Comparison of ENCODE assay signal across 9 cellular contexts in the genomic region with DNA sequence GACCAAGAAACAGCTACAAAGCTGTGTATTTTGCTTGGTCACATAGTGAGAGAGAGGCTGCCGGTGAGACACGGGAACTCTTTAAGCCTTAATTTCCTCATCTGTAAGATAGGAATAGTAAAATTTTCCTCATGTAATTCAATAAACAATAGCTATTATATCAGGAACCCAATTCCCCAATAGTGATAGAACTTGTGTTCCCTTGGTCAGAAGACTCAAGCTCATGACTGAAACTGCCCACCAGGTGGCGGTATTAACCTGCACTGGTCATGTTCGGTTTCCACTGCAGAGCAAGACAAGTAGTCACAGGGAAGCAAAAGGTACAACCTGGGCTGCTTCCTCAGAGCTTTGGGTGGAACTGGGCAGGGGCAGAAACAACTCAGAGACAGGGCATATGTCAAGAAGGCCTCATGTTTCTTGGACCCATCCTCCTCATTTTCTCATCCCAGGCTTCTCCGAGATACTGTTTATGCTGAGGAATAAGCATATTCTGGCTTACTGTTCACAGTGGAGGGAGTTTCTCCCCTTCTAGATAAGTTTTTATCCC. TPM values are rescaled to one million over a fixed set of nuclear protein-coding genes. Genes with fewer than 3 reads are reported as not detected.
A peak's percentile ranks its signal among the peaks of the same experiment; 100 is the strongest.
DNase-seq lines count a peak whose midpoint lies in the region; ATAC-seq and TF ChIP-seq lines count a peak whose summit lies in the region.
"Had no signal": no experiment of that assay in that cellular context is flagged by ENCODE, and none has a peak within 500 bp of the region (broad histone marks: within the 10 kb centered on the region; RNA-seq: fewer than 3 reads in every experiment).

No MANE protein-coding gene starts in this region.

- H3K36me3 ChIP-seq in Loucy (ENCODE audit: insufficient read depth, low read length) = no peaks in the 10 kb centered on the region
- H3K36me3 ChIP-seq in Peyer's patch = no peaks in the 10 kb centered on the region

- H3K9me3 ChIP-seq in Loucy (ENCODE audit: insufficient read depth, low read depth, low read length) (no peaks in the 10 kb centered on the region), Peyer's patch (peaks cover 0 to 5% (median 0%) of the 10 kb centered on the region in 4 donors)

- peaks cover 5% of the 10 kb centered on the region for H3K4me1 ChIP-seq in Loucy (ENCODE audit: insufficient read depth, low read length, poor library complexity, severe bottlenecking)
- H3K4me1 ChIP-seq in Peyer's patch = peaks cover 0 to 8% (median 3%) of the 10 kb centered on the region in 4 donors

- H3K79me2 ChIP-seq in Loucy (ENCODE audit: insufficient read depth, low read length) = peaks cover 8% of the 10 kb centered on the region

- peaks cover 11% of the 10 kb centered on the region for H3K36me3 Mint-ChIP-seq in nephron (ENCODE audit: low read depth)

- H3K4me3 ChIP-seq in Loucy (ENCODE audit: low read length, poor library complexity, severe bottlenecking) (no peak overlapping the region), Peyer's patch (no peak overlapping the region)

- POLR2A ChIA-PET in GM10248 (lab: Yijun Ruan, JAX) = interaction anchor here (0.9 to 1.2 kb wide), 4 partner anchors 20 to 71 kb away, joined by 3 to 5 read pairs (median 3); a partner anchor contains a TSS

- H3K27ac ChIP-seq in Peyer's patch = no peak overlapping the region

- H3K27me3 ChIP-seq in Loucy (ENCODE audit: insufficient read depth, low read length, poor library complexity, severe bottlenecking) (no peaks in the 10 kb centered on the region), Peyer's patch (no peaks in the 10 kb centered on the region)

- H3K27ac Mint-ChIP-seq in nephron = no peak overlapping the region

- no peak overlapping the region for H3K4me2 ChIP-seq in Loucy (ENCODE audit: low read depth, low read length, poor library complexity, severe bottlenecking)

- no peaks in the 10 kb centered on the region for H3F3A ChIP-seq in Loucy (ENCODE audit: low read depth)

- H3K9ac ChIP-seq in Loucy (ENCODE audit: low read depth, low read length, poor library complexity, severe bottlenecking) = no peak overlapping the region

- H3K4me3 Mint-ChIP-seq in nephron = peak overlapping the region in 1 of 3 experiments; percentile 23

- no peak overlapping the region for H2AFZ ChIP-seq in Loucy (ENCODE audit: low read length)

- H3K4me1 Mint-ChIP-seq in nephron = peaks cover 6% of the 10 kb centered on the region

- ATAC-seq in stimulated activated naive CD8-positive, alpha-beta T cell treated with anti-CD3 and anti-CD28 coated beads, Interleukin-15, Interleukin-2, amounts not matched to agents 100 U/mL and 50 U/mL, for 24 hours = peak; percentile 63
- ATAC-seq in GM21529 (IDR thresholded peaks at IDR 0.05; ENCODE audit: unreplicated experiment) = no peak

- DNase-seq in GM10248 (ENCODE audit: extremely low spot score) (peak; percentile 85), Peyer's patch (peak; percentile 84 to 97 (median 92)), fibroblast of gingiva (ENCODE audit: low read depth) (peak; percentile 76)
- peak; percentile 86 for DNase-seq in activated T-cell treated with anti-CD3 and anti-CD28 coated beads, Interleukin-2, amount 50 U/mL, for 1 hour
- DNase-seq in stimulated activated naive CD8-positive, alpha-beta T cell treated with anti-CD3 and anti-CD28 coated beads, Interleukin-15, Interleukin-2, amounts not matched to agents 100 U/mL and 50 U/mL, for 24 hours = peak; percentile 90

- H3K9me3 Mint-ChIP-seq in nephron = no peaks in the 10 kb centered on the region

- TF ChIP-seq CTCF in GM10248 (IDR thresholded peaks at IDR 0.05; ENCODE audit: control extremely low read depth, extremely low read depth, low read depth, missing control alignments) (peak; percentile 93), Loucy (conservative IDR thresholded peaks at IDR 0.05; ENCODE audit: low read length) (peak; percentile 93), Peyer's patch (IDR thresholded peaks at IDR 0.05) (peak; percentile 88 to 95 (median 94)), nephron (IDR thresholded peaks at IDR 0.05; ENCODE audit: unreplicated experiment in 3 of 3) (peak; percentile 87 to 94 (median 90))

- CTCF ChIA-PET in GM10248 (lab: Yijun Ruan, JAX) = interaction anchor here (0.6 to 18.9 kb wide), 50 partner anchors 10 to 602 kb away, joined by 3 to 834 read pairs (median 5); a partner anchor contains a TSS

- H3K9me2 ChIP-seq in Loucy (replicated peaks; ENCODE audit: low read depth, low read length) = no peaks in the 10 kb centered on the region

- TF ChIP-seq POLR2A in Peyer's patch (IDR thresholded peaks at IDR 0.05) = no peak

- H4K20me1 ChIP-seq in Loucy (ENCODE audit: insufficient read depth, low read length, poor library complexity, severe bottlenecking) = no peaks in the 10 kb centered on the region

- H3K27me3 Mint-ChIP-seq in nephron (ENCODE audit: low read depth) = peaks cover 3% of the 10 kb centered on the region

RNA-seq across cellular contexts. Expression of a gene that starts 4.2 kb away (rescaled TPM):
- total RNA-seq in Peyer's patch = 1 to 10 TPM in 3 of 4 donors, under 1 TPM in 1; 0.70 to 3.3 (median 2.4) TPM

RNA-seq across cellular contexts. Expression of a gene that starts 23.4 kb away (rescaled TPM):
- total RNA-seq in Peyer's patch = 10 to 100 TPM; 11.0 to 34.4 (median 19.8) TPM

RNA-seq across cellular contexts. Expression of a gene that starts 29.7 kb away (rescaled TPM):
- 100 to 1,000 TPM in 1 of 4 donors, 10 to 100 TPM in 3; 73.4 to 105 (median 83.5) TPM for total RNA-seq in Peyer's patch

RNA-seq across cellular contexts. Expression of a gene that starts 48.1 kb away (rescaled TPM):
- 100 to 1,000 TPM in 1 of 4 donors, 10 to 100 TPM in 3; 49.6 to 116 (median 68.8) TPM for total RNA-seq in Peyer's patch

RNA-seq across cellular contexts. Expression of a gene that starts 55.4 kb away (rescaled TPM):
- total RNA-seq in Peyer's patch = not detected
- total RNA-seq: glomerular endothelial cell had no signal
